ENCODE assay signal across 8 cellular contexts in the genomic region with DNA sequence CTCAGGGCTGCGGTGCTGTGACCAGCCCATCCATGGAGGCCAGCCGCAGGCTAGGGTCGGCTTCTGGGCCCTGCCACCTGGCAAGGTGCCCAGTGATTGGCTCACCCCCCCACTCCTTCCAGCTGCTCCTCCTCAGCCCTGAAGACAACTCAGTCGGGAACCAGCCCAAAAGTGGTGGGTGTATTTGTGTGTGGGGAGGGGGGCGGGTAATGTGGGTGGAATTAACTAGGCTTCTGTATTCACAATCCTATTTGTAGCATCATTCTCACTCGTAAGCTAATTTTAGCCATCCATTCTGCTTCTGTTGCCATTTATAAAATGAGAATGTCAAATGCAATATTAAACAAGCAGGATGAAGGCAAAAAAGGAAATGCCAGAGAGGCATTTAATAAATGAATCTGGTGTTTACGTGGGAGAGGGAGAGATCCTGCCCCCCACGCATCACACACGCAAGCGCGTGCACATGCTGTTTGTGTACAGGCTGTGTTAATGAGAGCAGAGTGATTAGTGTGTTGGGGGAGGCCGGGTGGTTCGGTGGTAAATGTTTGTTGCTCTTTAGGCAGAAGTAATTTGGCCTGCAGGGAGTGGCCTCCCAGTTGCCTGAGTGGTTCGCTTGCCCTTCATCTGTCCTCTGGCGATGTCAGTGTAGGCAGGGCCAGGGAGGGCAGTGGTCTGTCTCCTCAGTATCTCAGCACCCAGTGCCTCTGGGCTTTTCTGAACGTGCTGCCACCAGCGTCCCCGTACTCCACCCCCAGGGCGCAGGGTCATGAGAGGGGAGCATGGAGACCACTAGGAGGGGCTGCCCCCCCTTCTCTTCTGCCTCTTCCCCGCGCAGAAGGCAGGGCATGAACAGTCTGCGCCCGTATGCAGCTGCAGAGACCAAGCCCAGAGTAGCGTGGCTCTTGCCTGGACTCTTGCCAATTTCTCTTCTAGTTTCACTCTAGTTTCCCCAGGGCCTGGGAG.
A peak's percentile ranks its signal among the peaks of the same experiment; 100 is the strongest.
DNase-seq lines count a peak whose midpoint lies in the region; ATAC-seq, FAIRE-seq and TF ChIP-seq lines count a peak whose summit lies in the region.

No MANE protein-coding gene starts in this region.

- no peak overlapping the region for H3K4me3 ChIP-seq in pancreas

- peak; percentile 21 for ATAC-seq in activated CD4-positive, alpha-beta T cell treated with anti-CD3 and anti-CD28 coated beads for 36 hours
- peak; percentile 63 for ATAC-seq in HG02981 (IDR thresholded peaks at IDR 0.05; ENCODE audit: unreplicated experiment)
- ATAC-seq in pancreas = peak; percentile 37 to 81 (median 62)

- no peaks in the 10 kb centered on the region for H3K27me3 ChIP-seq in pancreas

- no peaks in the 10 kb centered on the region for H3K36me3 ChIP-seq in pancreas

- CTCF ChIA-PET in activated CD4-positive, alpha-beta T cell treated with anti-CD3 and anti-CD28 coated beads for 36 hours (lab: Charles Lee) = interaction anchor here (0.5 kb wide), 1 partner anchor 64 kb away, joined by 4 read pairs; no protein-coding TSS in a partner anchor

- H3K9me3 ChIP-seq in pancreas = no peaks in the 10 kb centered on the region

- no peak for TF ChIP-seq CTCF in pancreas (IDR thresholded peaks at IDR 0.05)

- peak overlapping the region; percentile 97 for H3K27ac Mint-ChIP-seq in activated CD4-positive, alpha-beta T cell treated with anti-CD3 and anti-CD28 coated beads for 36 hours

- in situ Hi-C loops in ACHN (cut with HindIII; ENCODE audit: low pct_ligation_motif_present, low pct_unique_long_range_greater_than_20kb, low sequenced_read_pairs) = no loop called here

- H3K4me3 Mint-ChIP-seq in activated CD4-positive, alpha-beta T cell treated with anti-CD3 and anti-CD28 coated beads for 36 hours = peak overlapping the region; percentile 22

- H3K4me1 ChIP-seq in pancreas = peaks cover 0 to 12% (median 8%) of the 10 kb centered on the region in 3 donors

- no peaks in the 10 kb centered on the region for H3K9me3 Mint-ChIP-seq in activated CD4-positive, alpha-beta T cell treated with anti-CD3 and anti-CD28 coated beads for 36 hours (ENCODE audit: low read depth)

- H3K36me3 Mint-ChIP-seq in activated CD4-positive, alpha-beta T cell treated with anti-CD3 and anti-CD28 coated beads for 36 hours (ENCODE audit: low read depth) = peaks cover 7% of the 10 kb centered on the region

- H3K4me1 Mint-ChIP-seq in activated CD4-positive, alpha-beta T cell treated with anti-CD3 and anti-CD28 coated beads for 36 hours = peaks cover 75% of the 10 kb centered on the region

- no peak for FAIRE-seq in pancreas (lab: Jason Lieb, UNC)

- 59 to 66% methylated on average over 24 of the region's 24 CpGs for WGBS in pancreas, 2 donors

- peak overlapping the region; percentile 0 to 63 (median 54) for H3K27ac ChIP-seq in pancreas

- peak; percentile 56 for DNase-seq in activated CD4-positive, alpha-beta T cell treated with anti-CD3 and anti-CD28 coated beads for 36 hours
- no peak for DNase-seq in activated CD4-positive, alpha-beta T cell treated with anti-CD3 and anti-CD28 coated beads, Interleukin-2, amount 50 U/mL, for 4 hours
- DNase-seq in NCI-H2196 treated with DMSO at 0.1 percent for 48 hours (lab: John Stamatoyannopoulos, UW; ENCODE audit: unreplicated experiment) = peak; percentile 69
- DNase-seq in activated T-cell treated with anti-CD3 and anti-CD28 coated beads, Interleukin-2, amount 50 U/mL, for 48 hours = peak; percentile 53 to 57
- DNase-seq in globus pallidus (ENCODE audit: low spot score) = peak; percentile 70
- DNase-seq in pancreas = peak in 3 of 6 donors; percentile 24 to 57 (median 36)
- DNase-seq in ACHN = no peak

- POLR2A ChIA-PET in activated CD4-positive, alpha-beta T cell treated with anti-CD3 and anti-CD28 coated beads for 36 hours (lab: Charles Lee) = no interaction called here

- H3K27me3 Mint-ChIP-seq in activated CD4-positive, alpha-beta T cell treated with anti-CD3 and anti-CD28 coated beads for 36 hours = no peaks in the 10 kb centered on the region

- intact Hi-C loops in activated CD4-positive, alpha-beta T cell treated with anti-CD3 and anti-CD28 coated beads for 36 hours (cut with DNase I, micrococcal nuclease) = loop anchor here (1.0 to 5.0 kb wide), 6 partner anchors 66 to 348 kb away; partner anchors contain the start of gene MSI2 (in 1 of the 2)
- intact Hi-C loops in pancreas (cut with DNase I) = no loop called here

Comparison
In these comparisons a context has a peak if more than half of its experiments do, and no peak if none do; other contexts are left out.
1. DNase-seq: peak in activated CD4-positive, alpha-beta T cell treated with anti-CD3 and anti-CD28 coated beads for 36 hours (single experiment), NCI-H2196 treated with DMSO at 0.1 percent for 48 hours (single experiment), activated T-cell treated with anti-CD3 and anti-CD28 coated beads, Interleukin-2, amount 50 U/mL, for 48 hours (2 of 2) and globus pallidus (single experiment); none in activated CD4-positive, alpha-beta T cell treated with anti-CD3 and anti-CD28 coated beads, Interleukin-2, amount 50 U/mL, for 4 hours (0 of 2) and ACHN (single experiment).
2. intact Hi-C loops: an anchor here in activated CD4-positive, alpha-beta T cell treated with anti-CD3 and anti-CD28 coated beads for 36 hours (1.0 to 5.0 kb wide); none called in pancreas.
3. Peak in every context shown above with its lines, with median percentiles within 50 percentile points of each other: ATAC-seq.